Comparison of ENCODE assay signal across 23 cellular contexts in genomic region chr11:132549571-132549970, GRCh38.
"Had no signal": no experiment of that assay in that cellular context is flagged by ENCODE, and none has a peak within 500 bp of the region (broad histone marks: within the 10 kb centered on the region; RNA-seq: fewer than 3 reads in every experiment).

No MANE protein-coding gene starts in this region.

- H3K4me1 Mint-ChIP-seq: immature natural killer cell; stimulated activated naive B cell treated with anti-CD40 and anti-IgM and Interleukin-4, amounts not matched to agents 10 μg/mL and 1 μg/mL and 100 μg/mL, for 72 hours had no signal

- H3K27me3 Mint-ChIP-seq: dendritic cell treated with granulocyte-macrophage colony-stimulating factor and Interleukin-4, amounts not matched to agents 40 ng/mL and 50 ng/mL, for 4 days; stimulated activated naive B cell treated with anti-CD40 and anti-IgM and Interleukin-4, amounts not matched to agents 10 μg/mL and 1 μg/mL and 100 μg/mL, for 72 hours; stimulated activated naive CD8-positive, alpha-beta T cell treated with anti-CD3 and anti-CD28 coated beads, Interleukin-15, Interleukin-2, amounts not matched to agents 100 ng/mL and 50 ng/mL, for 24 hours had no signal

- ATAC-seq: left colon; left ventricle myocardium superior; lower lobe of right lung; naive thymus-derived CD8-positive, alpha-beta T cell; pancreas; right lobe of liver; stimulated activated naive B cell treated with anti-CD40 and anti-IgM and Interleukin-4, amounts not matched to agents 10 μg/mL and 1 μg/mL and 100 μg/mL, for 72 hours had no signal

- H3K4me3 Mint-ChIP-seq: dendritic cell treated with granulocyte-macrophage colony-stimulating factor and Interleukin-4, amounts not matched to agents 40 ng/mL and 50 ng/mL, for 4 days; immature natural killer cell; naive thymus-derived CD8-positive, alpha-beta T cell; stimulated activated naive B cell treated with anti-CD40 and anti-IgM and Interleukin-4, amounts not matched to agents 10 μg/mL and 1 μg/mL and 100 μg/mL, for 72 hours; stimulated activated naive CD8-positive, alpha-beta T cell treated with anti-CD3 and anti-CD28 coated beads, Interleukin-15, Interleukin-2, amounts not matched to agents 100 ng/mL and 50 ng/mL, for 24 hours had no signal

- DNase-seq: colonic mucosa; effector memory CD4-positive, alpha-beta T cell; esophagus squamous epithelium; foreskin melanocyte; hypothalamus; immature natural killer cell; islet precursor cell; kidney glomerular epithelial cell; left colon; left ventricle myocardium superior; lower lobe of right lung; naive thymus-derived CD8-positive, alpha-beta T cell; pancreas; right lobe of liver; small intestine; stimulated activated CD4-positive, alpha-beta T cell treated with anti-CD3 and anti-CD28 coated beads, Interleukin-15, amount 100 ng/mL, for 24 hours; stimulated activated CD4-positive, alpha-beta T cell treated with anti-CD3 and anti-CD28 coated beads, Interleukin-2, amount 100 ng/mL, for 48 hours; stimulated activated naive B cell treated with anti-CD40 and anti-IgM and Interleukin-4, amounts not matched to agents 10 μg/mL and 1 μg/mL and 100 μg/mL, for 72 hours; upper lobe of left lung had no signal

- H3K27ac Mint-ChIP-seq: dendritic cell treated with granulocyte-macrophage colony-stimulating factor and Interleukin-4, amounts not matched to agents 40 ng/mL and 50 ng/mL, for 4 days; immature natural killer cell; naive thymus-derived CD8-positive, alpha-beta T cell; stimulated activated naive B cell treated with anti-CD40 and anti-IgM and Interleukin-4, amounts not matched to agents 10 μg/mL and 1 μg/mL and 100 μg/mL, for 72 hours; stimulated activated naive CD8-positive, alpha-beta T cell treated with anti-CD3 and anti-CD28 coated beads, Interleukin-15, Interleukin-2, amounts not matched to agents 100 ng/mL and 50 ng/mL, for 24 hours had no signal

- H3K36me3 Mint-ChIP-seq: naive thymus-derived CD8-positive, alpha-beta T cell; stimulated activated naive B cell treated with anti-CD40 and anti-IgM and Interleukin-4, amounts not matched to agents 10 μg/mL and 1 μg/mL and 100 μg/mL, for 72 hours had no signal

- FAIRE-seq: endothelial cell of umbilical vein, pancreas, small intestine, urothelium cell line had no signal
